Comparison of ENCODE assay signal across 8 cellular contexts in the genomic region with DNA sequence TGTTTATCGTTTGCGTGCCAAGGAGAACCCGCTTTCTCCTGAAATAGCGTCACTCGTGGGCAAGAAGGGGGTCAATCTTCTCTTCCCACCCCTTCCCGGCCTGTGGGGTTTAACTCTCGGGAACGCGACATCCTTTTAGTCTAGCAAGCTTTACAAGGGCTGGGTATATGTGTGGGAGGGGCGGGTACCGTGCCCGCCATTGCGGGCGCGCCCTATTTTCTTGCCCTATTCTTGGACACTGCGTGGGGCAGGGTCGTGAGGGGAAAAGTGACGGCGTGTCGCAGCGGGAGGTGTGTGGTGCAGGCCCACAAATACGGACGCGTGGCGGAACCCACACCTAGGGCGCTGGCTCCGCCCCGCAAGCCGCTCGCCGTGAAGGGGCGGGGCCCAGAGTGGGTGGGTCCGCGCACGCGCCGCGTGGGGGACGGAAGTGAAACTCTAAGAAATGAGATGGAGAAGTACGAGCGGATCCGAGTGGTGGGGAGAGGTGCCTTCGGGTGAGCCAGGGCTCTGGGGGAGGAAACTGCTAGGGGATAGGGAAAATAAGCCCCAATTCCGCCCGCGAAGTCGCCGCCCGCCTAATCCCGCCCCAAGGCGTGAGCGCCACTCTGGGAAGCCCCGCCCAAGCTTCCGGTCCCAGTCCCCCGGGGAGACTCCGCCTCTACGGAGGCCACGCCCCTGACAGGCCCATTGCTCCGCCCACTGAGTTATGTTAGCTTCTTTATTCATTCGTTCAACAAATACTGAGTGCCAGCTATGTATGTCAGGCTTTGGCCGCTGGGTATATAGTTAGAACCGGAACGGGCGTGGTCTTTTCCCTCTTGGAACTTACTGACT. TPM values are rescaled to one million over a fixed set of nuclear protein-coding genes. Genes with fewer than 3 reads are reported as not detected.
DNase-seq lines count a peak whose midpoint lies in the region; FAIRE-seq and TF ChIP-seq lines count a peak whose summit lies in the region.

A gene (plus strand): TSS at position 425 of the 837 bp plus-strand sequence. CDS start 26 bp downstream, at position 451.

- peak within 1 kb of the TSS; percentile 70 for H3K27ac Mint-ChIP-seq in neural crest cell (ENCODE audit: unreplicated experiment)
- peak within 1 kb of the TSS; percentile 98 for H3K27ac Mint-ChIP-seq in stimulated activated naive CD8-positive, alpha-beta T cell treated with anti-CD3 and anti-CD28 coated beads, Interleukin-15, Interleukin-2, amounts not matched to agents 100 ng/mL and 50 ng/mL, for 24 hours

- peaks cover 47% of the 10 kb centered on the region for H3F3A ChIP-seq in MM.1S (ENCODE audit: insufficient read depth, low read length)

- H3K9me3 Mint-ChIP-seq in neural crest cell: no peaks in the 10 kb centered on the region
- H3K9me3 Mint-ChIP-seq in stimulated activated naive CD8-positive, alpha-beta T cell treated with anti-CD3 and anti-CD28 coated beads, Interleukin-15, Interleukin-2, amounts not matched to agents 100 ng/mL and 50 ng/mL, for 24 hours: no peaks in the 10 kb centered on the region

- 0 out of 2 replicates have a peak, but pooled peaks cover 4% of the 10 kb centered on the region for H4K20me1 ChIP-seq in MM.1S (ENCODE audit: insufficient read depth, low read length)

- H3K36me3 Mint-ChIP-seq in neural crest cell (ENCODE audit: low read depth): peaks cover 6% of the 10 kb centered on the region
- H3K36me3 Mint-ChIP-seq in stimulated activated naive CD8-positive, alpha-beta T cell treated with anti-CD3 and anti-CD28 coated beads, Interleukin-15, Interleukin-2, amounts not matched to agents 100 ng/mL and 50 ng/mL, for 24 hours (ENCODE audit: low read depth): peaks cover 24% of the 10 kb centered on the region

- DNase-seq in ELF-1 (ENCODE audit: low read depth, low spot score) (peak; percentile 93), H54 (ENCODE audit: insufficient read length, low spot score) (peak; percentile 93), MM.1S (peak; percentile 92), SHP77 treated with DMSO at 0.1 percent for 48 hours (lab: John Stamatoyannopoulos, UW) (peak; percentile 75), activated gamma-delta T cell (lab: John Stamatoyannopoulos, UW) (peak; percentile 82), fibroblast of villous mesenchyme (ENCODE audit: low read depth) (peak; percentile 94), neural crest cell (ENCODE audit: low read depth, low spot score) (peak; percentile 98)

- peak within 1 kb of the TSS; percentile 98 for H3K27ac ChIP-seq in MM.1S (ENCODE audit: low read length)

- 0 out of 2 replicates have a peak, but pooled peaks cover under 1% of the 10 kb centered on the region for H3K79me2 ChIP-seq in MM.1S (ENCODE audit: low read length)

- H3K4me3 Mint-ChIP-seq in neural crest cell: peak within 1 kb of the TSS; percentile 98
- H3K4me3 Mint-ChIP-seq in stimulated activated naive CD8-positive, alpha-beta T cell treated with anti-CD3 and anti-CD28 coated beads, Interleukin-15, Interleukin-2, amounts not matched to agents 100 ng/mL and 50 ng/mL, for 24 hours: peak within 1 kb of the TSS; percentile 89

- peaks cover 50% of the 10 kb centered on the region for H3K4me1 Mint-ChIP-seq in neural crest cell
- H3K4me1 Mint-ChIP-seq in stimulated activated naive CD8-positive, alpha-beta T cell treated with anti-CD3 and anti-CD28 coated beads, Interleukin-15, Interleukin-2, amounts not matched to agents 100 ng/mL and 50 ng/mL, for 24 hours (ENCODE audit: low read depth): peaks cover 50% of the 10 kb centered on the region

- H3K4me1 ChIP-seq in MM.1S (ENCODE audit: low read length): peaks cover 4% of the 10 kb centered on the region; the same call in 1 of the 2 replicates

- H3K27me3 ChIP-seq in MM.1S (replicated peaks; ENCODE audit: insufficient read depth, low read length): no peaks in the 10 kb centered on the region

- peak within 1 kb of the TSS; percentile 87 for H3K9ac ChIP-seq in MM.1S (ENCODE audit: low read length)

- peak within 1 kb of the TSS; percentile 76 for H2AFZ ChIP-seq in MM.1S (ENCODE audit: low read length)

- peaks cover 23% of the 10 kb centered on the region for H3K27me3 Mint-ChIP-seq in neural crest cell (ENCODE audit: low read depth)
- no peaks in the 10 kb centered on the region for H3K27me3 Mint-ChIP-seq in stimulated activated naive CD8-positive, alpha-beta T cell treated with anti-CD3 and anti-CD28 coated beads, Interleukin-15, Interleukin-2, amounts not matched to agents 100 ng/mL and 50 ng/mL, for 24 hours

- peak; percentile 68 for TF ChIP-seq POLR2A in H54 (IDR thresholded peaks at IDR 0.05; ENCODE audit: low read depth, low read length)

- H3K9me2 ChIP-seq in MM.1S (replicated peaks; ENCODE audit: insufficient read depth, low read length): no peaks in the 10 kb centered on the region

- H3K36me3 ChIP-seq in MM.1S (replicated peaks; ENCODE audit: insufficient read depth, low read length): 0 out of 2 replicates have a peak, but pooled peaks cover 4% of the 10 kb centered on the region

- H3K4me3 ChIP-seq in MM.1S (ENCODE audit: low read length) (peak within 1 kb of the TSS; percentile 79), fibroblast of villous mesenchyme (ENCODE audit: low read depth, low read length) (peak within 1 kb of the TSS; percentile 95)

- H3K9me3 ChIP-seq in MM.1S (replicated peaks; ENCODE audit: insufficient read depth, low read length): no peaks in the 10 kb centered on the region

- no peak for FAIRE-seq in H54 (lab: Jason Lieb, UNC)

- peak within 1 kb of the TSS; percentile 99 for H3K4me2 ChIP-seq in MM.1S (ENCODE audit: low read depth, low read length)

- TF ChIP-seq CTCF in MM.1S (IDR thresholded peaks at IDR 0.05; ENCODE audit: low read length): no peak
- no peak for TF ChIP-seq CTCF in fibroblast of villous mesenchyme (IDR thresholded peaks at IDR 0.05; ENCODE audit: insufficient read depth, low read depth, low read length)
- TF ChIP-seq CTCF in neural crest cell (conservative IDR thresholded peaks at IDR 0.05): no peak

RNA-seq across cellular contexts. Expression of the gene that starts here (rescaled TPM):
- total RNA-seq in fibroblast of villous mesenchyme (2.2 and 7.4 TPM in 2 replicates), neural crest cell (6.2 and 6.3 TPM in 2 replicates)

Comparison
In these comparisons a context has a peak if more than half of its experiments do, and no peak if none do; other contexts are left out.
1. Peak in every context shown above with its lines: DNase-seq, H3K4me3 ChIP-seq and H3K27ac ChIP-seq.